Comparison of ENCODE assay signal across 11 cellular contexts in the genomic region with DNA sequence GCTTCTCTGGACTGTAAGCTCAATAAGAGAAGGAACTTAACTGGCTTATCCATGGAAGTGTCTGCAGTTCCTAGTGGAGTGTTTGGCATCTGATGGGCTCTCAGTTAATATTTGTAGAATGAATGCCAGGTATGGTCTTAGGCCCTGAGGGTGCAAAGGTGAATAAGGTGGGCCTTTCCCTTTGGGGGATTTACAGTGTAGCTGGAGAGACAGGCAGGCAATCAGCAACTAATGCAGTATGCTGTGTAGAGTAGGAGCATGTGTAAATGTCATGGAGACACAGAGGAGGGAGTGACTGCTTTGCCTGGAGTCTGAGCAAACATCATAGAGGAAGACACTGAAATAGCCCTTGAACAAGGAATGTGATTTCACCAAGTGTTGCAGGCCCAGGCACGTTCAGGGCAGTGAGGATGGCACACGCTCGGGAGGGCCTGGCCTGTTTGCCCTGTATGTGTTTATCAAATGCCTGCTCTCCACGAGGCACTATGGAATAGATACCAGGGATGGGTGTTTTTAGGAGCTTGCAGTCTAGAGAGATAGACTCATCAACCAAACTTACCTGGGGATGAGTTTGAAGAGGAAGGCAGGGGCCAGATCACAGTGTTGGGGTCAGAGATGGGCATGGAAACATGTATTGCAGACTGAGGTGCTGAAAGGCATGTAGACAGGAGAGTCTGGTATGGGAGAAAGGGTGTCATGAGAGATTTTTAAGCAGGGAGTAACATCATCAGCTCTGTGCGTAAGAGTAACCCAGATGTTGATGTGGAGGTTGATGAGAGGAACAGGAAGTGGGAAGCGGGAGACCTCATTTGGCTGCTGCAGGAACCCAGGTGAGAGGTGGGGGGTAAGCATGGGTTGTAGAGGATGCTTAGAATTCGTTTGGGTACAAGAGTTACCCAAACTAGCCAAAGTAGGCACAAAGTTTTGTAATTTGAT. TPM values are rescaled to one million over a fixed set of nuclear protein-coding genes. Genes with fewer than 3 reads are reported as not detected.
A peak's percentile ranks its signal among the peaks of the same experiment; 100 is the strongest.
DNase-seq lines count a peak whose midpoint lies in the region; ATAC-seq, FAIRE-seq and TF ChIP-seq lines count a peak whose summit lies in the region.
"Had no signal": no experiment of that assay in that cellular context is flagged by ENCODE, and none has a peak within 500 bp of the region (broad histone marks: within the 10 kb centered on the region; RNA-seq: fewer than 3 reads in every experiment).

No MANE protein-coding gene starts in this region.

- H3K4me1 ChIP-seq in suprapubic skin = peaks cover 7% of the 10 kb centered on the region

- H3K4me1 Mint-ChIP-seq in activated naive CD4-positive, alpha-beta T cell treated with anti-CD3 and anti-CD28 coated beads, Interleukin-2, amount 50 U/mL, for 24 hours = peaks cover 50% of the 10 kb centered on the region
- peaks cover 58% of the 10 kb centered on the region for H3K4me1 Mint-ChIP-seq in stimulated activated memory B cell treated with anti-CD40 and anti-IgM and Interleukin-4, amounts not matched to agents 10 μg/mL and 1 μg/mL and 100 μg/mL, for 72 hours

- peaks cover 7% of the 10 kb centered on the region for H3K36me3 Mint-ChIP-seq in activated naive CD4-positive, alpha-beta T cell treated with anti-CD3 and anti-CD28 coated beads, Interleukin-2, amount 50 U/mL, for 24 hours
- H3K36me3 Mint-ChIP-seq in stimulated activated memory B cell treated with anti-CD40 and anti-IgM and Interleukin-4, amounts not matched to agents 10 μg/mL and 1 μg/mL and 100 μg/mL, for 72 hours = peaks cover 41% of the 10 kb centered on the region

- peak; percentile 8 for ATAC-seq in stimulated activated memory B cell treated with anti-CD40 and anti-IgM and Interleukin-4, amounts not matched to agents 10 μg/mL and 1 μg/mL and 100 μg/mL, for 72 hours
- ATAC-seq in GM21528 (IDR thresholded peaks at IDR 0.05; ENCODE audit: low FRiP score, unreplicated experiment) = no peak

- no peaks in the 10 kb centered on the region for H3K9me3 ChIP-seq in suprapubic skin

- no peak overlapping the region for H3K27ac ChIP-seq in suprapubic skin

- no peak for DNase-seq in activated naive CD4-positive, alpha-beta T cell treated with Interleukin-2 at 50 U/mL for 16 hours
- DNase-seq in NCI-H526 treated with DMSO at 0.1 percent for 48 hours (lab: John Stamatoyannopoulos, UW) (peak; percentile 24), bronchial epithelial cell (ENCODE audit: low read depth) (peak; percentile 89), suprapubic skin (ENCODE audit: low spot score in 2 of 2) (no peak), RKO (ENCODE audit: low spot score) (no peak)
- DNase-seq: activated T-cell treated with anti-CD3 and anti-CD28 coated beads, Interleukin-2, amount 50 U/mL, for 48 hours; KG1; mesenchymal stem cell had no signal

- H3K27me3 ChIP-seq in bronchial epithelial cell (ENCODE audit: control insufficient read depth, insufficient read depth, low read length) (no peaks in the 10 kb centered on the region), suprapubic skin (no peaks in the 10 kb centered on the region)

- FAIRE-seq in bronchial epithelial cell (lab: Jason Lieb, UNC) = no peak

- H3K27ac Mint-ChIP-seq in activated naive CD4-positive, alpha-beta T cell treated with anti-CD3 and anti-CD28 coated beads, Interleukin-2, amount 50 U/mL, for 24 hours = peak overlapping the region; percentile 37
- H3K27ac Mint-ChIP-seq in stimulated activated memory B cell treated with anti-CD40 and anti-IgM and Interleukin-4, amounts not matched to agents 10 μg/mL and 1 μg/mL and 100 μg/mL, for 72 hours = peak overlapping the region; percentile 32

- 85% methylated on average over 7 of the region's 7 CpGs for WGBS in suprapubic skin

- H3K27me3 Mint-ChIP-seq in activated naive CD4-positive, alpha-beta T cell treated with anti-CD3 and anti-CD28 coated beads, Interleukin-2, amount 50 U/mL, for 24 hours = no peaks in the 10 kb centered on the region
- H3K27me3 Mint-ChIP-seq in stimulated activated memory B cell treated with anti-CD40 and anti-IgM and Interleukin-4, amounts not matched to agents 10 μg/mL and 1 μg/mL and 100 μg/mL, for 72 hours = no peaks in the 10 kb centered on the region

- no peak overlapping the region for H3K4me3 ChIP-seq in bronchial epithelial cell (ENCODE audit: low read depth, low read length)
- H3K4me3 ChIP-seq in suprapubic skin = no peak overlapping the region

- no peak for TF ChIP-seq POLR2A in suprapubic skin (IDR thresholded peaks at IDR 0.05)

- H3K36me3 ChIP-seq in bronchial epithelial cell (ENCODE audit: control insufficient read depth, insufficient read depth, low read length) = no peaks in the 10 kb centered on the region
- no peaks in the 10 kb centered on the region for H3K36me3 ChIP-seq in suprapubic skin

- H3K4me3 Mint-ChIP-seq in activated naive CD4-positive, alpha-beta T cell treated with anti-CD3 and anti-CD28 coated beads, Interleukin-2, amount 50 U/mL, for 24 hours = no peak overlapping the region
- H3K4me3 Mint-ChIP-seq in stimulated activated memory B cell treated with anti-CD40 and anti-IgM and Interleukin-4, amounts not matched to agents 10 μg/mL and 1 μg/mL and 100 μg/mL, for 72 hours = no peak overlapping the region

- H3K9me3 Mint-ChIP-seq in activated naive CD4-positive, alpha-beta T cell treated with anti-CD3 and anti-CD28 coated beads, Interleukin-2, amount 50 U/mL, for 24 hours = no peaks in the 10 kb centered on the region
- peaks cover 3% of the 10 kb centered on the region for H3K9me3 Mint-ChIP-seq in stimulated activated memory B cell treated with anti-CD40 and anti-IgM and Interleukin-4, amounts not matched to agents 10 μg/mL and 1 μg/mL and 100 μg/mL, for 72 hours

- no peak for TF ChIP-seq EP300 in suprapubic skin (IDR thresholded peaks at IDR 0.05)

- TF ChIP-seq CTCF in bronchial epithelial cell (IDR thresholded peaks at IDR 0.05; ENCODE audit: insufficient read depth, low read length, severe bottlenecking) = no peak
- TF ChIP-seq CTCF in suprapubic skin (IDR thresholded peaks at IDR 0.05) = no peak

RNA-seq across cellular contexts. Expression of a gene that starts 54.1 kb away (rescaled TPM):
- total RNA-seq in bronchial epithelial cell (under 0.01 TPM in 2 replicates), suprapubic skin (10 to 100 TPM in 3 of 4 donors, 1 to 10 TPM in 1; 8.1 to 30.9 (median 15.3) TPM)

Comparison
In these comparisons a context has a peak if more than half of its experiments do, and no peak if none do; other contexts are left out.
1. DNase-seq: peak in NCI-H526 treated with DMSO at 0.1 percent for 48 hours (single experiment) and bronchial epithelial cell (single experiment); none in activated naive CD4-positive, alpha-beta T cell treated with Interleukin-2 at 50 U/mL for 16 hours (single experiment), suprapubic skin (0 of 2) and RKO (single experiment).